Comparison of ENCODE assay signal across 11 cellular contexts in the genomic region with DNA sequence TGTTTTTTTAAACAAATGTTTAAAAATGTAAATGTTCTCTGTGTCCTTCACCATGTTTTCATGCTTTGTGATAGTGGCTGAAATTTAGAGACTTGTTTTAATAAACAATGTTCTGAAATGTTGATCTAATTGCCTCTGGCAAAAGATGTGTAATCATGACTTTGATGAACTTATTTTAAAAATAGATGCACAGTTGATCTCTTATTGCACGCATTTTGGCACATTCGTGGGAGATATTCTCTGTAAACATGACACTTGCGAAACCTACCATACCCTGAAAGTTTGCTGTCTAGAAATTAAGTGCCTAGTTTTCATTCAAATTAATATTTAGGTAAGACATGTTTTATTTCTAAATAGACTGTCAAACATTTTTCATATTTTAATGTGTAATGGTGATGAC.
DNase-seq lines count a peak whose midpoint lies in the region; ATAC-seq, FAIRE-seq and TF ChIP-seq lines count a peak whose summit lies in the region.
"Had no signal": no experiment of that assay in that cellular context is flagged by ENCODE, and none has a peak within 500 bp of the region (broad histone marks: within the 10 kb centered on the region; RNA-seq: fewer than 3 reads in every experiment).

No MANE protein-coding gene starts in this region.

- no peak overlapping the region for H2AFZ ChIP-seq in keratinocyte (ENCODE audit: control insufficient read depth, low read length)

- dilution Hi-C loops in keratinocyte (cut with MboI; ENCODE audit: extremely low pct_ligation_motif_present, low sequenced_read_pairs) = no loop called here

- H3K4me3 Mint-ChIP-seq in activated naive CD4-positive, alpha-beta T cell treated with anti-CD3 and anti-CD28 coated beads, Interleukin-2, amount 50 U/mL, for 24 hours = no peak overlapping the region
- no peak overlapping the region for H3K4me3 Mint-ChIP-seq in activated naive CD4-positive, alpha-beta T cell treated with anti-CD3 and anti-CD28 coated beads for 36 hours

- no peaks in the 10 kb centered on the region for H3K9me1 ChIP-seq in keratinocyte (ENCODE audit: control insufficient read depth, extremely low read depth, insufficient read depth, low read length)

- TF ChIP-seq POLR2A in Peyer's patch (IDR thresholded peaks at IDR 0.05) (no peak), transverse colon (IDR thresholded peaks at IDR 0.05) (no peak)

- H3K4me1 Mint-ChIP-seq in activated naive CD4-positive, alpha-beta T cell treated with anti-CD3 and anti-CD28 coated beads, Interleukin-2, amount 50 U/mL, for 24 hours = no peaks in the 10 kb centered on the region
- H3K4me1 Mint-ChIP-seq in activated naive CD4-positive, alpha-beta T cell treated with anti-CD3 and anti-CD28 coated beads for 36 hours (ENCODE audit: low read depth) = no peaks in the 10 kb centered on the region

- no peaks in the 10 kb centered on the region for H3K36me3 Mint-ChIP-seq in activated naive CD4-positive, alpha-beta T cell treated with anti-CD3 and anti-CD28 coated beads, Interleukin-2, amount 50 U/mL, for 24 hours
- H3K36me3 Mint-ChIP-seq in activated naive CD4-positive, alpha-beta T cell treated with anti-CD3 and anti-CD28 coated beads for 36 hours (ENCODE audit: low read depth) = no peaks in the 10 kb centered on the region

- H3K9ac ChIP-seq in keratinocyte (ENCODE audit: control insufficient read depth, extremely low read depth, insufficient read depth, low read length) = no peak overlapping the region

- FAIRE-seq in keratinocyte (lab: Jason Lieb, UNC) = no peak
- FAIRE-seq: urothelium cell line had no signal

- TF ChIP-seq EP300 in transverse colon (IDR thresholded peaks at IDR 0.05; ENCODE audit: low read depth) = no peak

- H3K79me2 ChIP-seq in keratinocyte (ENCODE audit: control insufficient read depth, insufficient read depth, low read length) = peaks cover 19% of the 10 kb centered on the region

- H3K4me3 ChIP-seq in Peyer's patch (no peak overlapping the region), keratinocyte (ENCODE audit: control insufficient read depth in 2 of 3, extremely low read depth in 1 of 3, insufficient read depth in 2 of 3, low read depth in 1 of 3, low read length in 3 of 3) (no peak overlapping the region), transverse colon (no peak overlapping the region)

- no peaks in the 10 kb centered on the region for H3K9me3 Mint-ChIP-seq in activated naive CD4-positive, alpha-beta T cell treated with anti-CD3 and anti-CD28 coated beads, Interleukin-2, amount 50 U/mL, for 24 hours
- H3K9me3 Mint-ChIP-seq in activated naive CD4-positive, alpha-beta T cell treated with anti-CD3 and anti-CD28 coated beads for 36 hours = no peaks in the 10 kb centered on the region
- H3K9me3 Mint-ChIP-seq: neural crest cell had no signal

- TF ChIP-seq CTCF in Peyer's patch (IDR thresholded peaks at IDR 0.05) (no peak), keratinocyte (optimal IDR thresholded peaks at IDR 0.05 in 1 of 3, IDR thresholded peaks at IDR 0.05 in 1 of 3, conservative IDR thresholded peaks at IDR 0.05 in 1 of 3; ENCODE audit: extremely low read depth in 1 of 3, insufficient read depth in 2 of 3, low read length in 3 of 3) (no peak), transverse colon (IDR thresholded peaks at IDR 0.05) (no peak)

- CTCF ChIA-PET in activated naive CD4-positive, alpha-beta T cell treated with anti-CD3 and anti-CD28 coated beads for 36 hours (lab: Charles Lee) = no interaction called here

- no peaks in the 10 kb centered on the region for H4K20me1 ChIP-seq in keratinocyte (ENCODE audit: control insufficient read depth, extremely low read depth, insufficient read depth, low read length)

- H3K9me3 ChIP-seq in Peyer's patch (no peaks in the 10 kb centered on the region), keratinocyte (ENCODE audit: control insufficient read depth, low read depth, low read length) (no peaks in the 10 kb centered on the region), transverse colon (no peaks in the 10 kb centered on the region)

- H3K27me3 ChIP-seq in Peyer's patch (no peaks in the 10 kb centered on the region), keratinocyte (ENCODE audit: control insufficient read depth, extremely low read depth, insufficient read depth, low read length) (no peaks in the 10 kb centered on the region), transverse colon (no peaks in the 10 kb centered on the region)

- peak overlapping the region; percentile 33 for H3K4me2 ChIP-seq in keratinocyte (ENCODE audit: control insufficient read depth, extremely low read depth, insufficient read depth, low read depth, low read length)

- H3K27me3 Mint-ChIP-seq in activated naive CD4-positive, alpha-beta T cell treated with anti-CD3 and anti-CD28 coated beads, Interleukin-2, amount 50 U/mL, for 24 hours = no peaks in the 10 kb centered on the region
- H3K27me3 Mint-ChIP-seq in activated naive CD4-positive, alpha-beta T cell treated with anti-CD3 and anti-CD28 coated beads for 36 hours (ENCODE audit: low read depth) = no peaks in the 10 kb centered on the region

- WGBS in transverse colon (ENCODE audit: low coverage in 1 of 2), 2 donors = 53 to 55% methylated on average over 3 of the region's 3 CpGs

- peak overlapping the region; percentile 30 for H3K27ac Mint-ChIP-seq in activated naive CD4-positive, alpha-beta T cell treated with anti-CD3 and anti-CD28 coated beads, Interleukin-2, amount 50 U/mL, for 24 hours
- H3K27ac Mint-ChIP-seq in activated naive CD4-positive, alpha-beta T cell treated with anti-CD3 and anti-CD28 coated beads for 36 hours = no peak overlapping the region

- H3K4me1 ChIP-seq in Peyer's patch = peaks cover 0 to 8% (median 2%) of the 10 kb centered on the region in 4 donors
- peaks cover 8% of the 10 kb centered on the region for H3K4me1 ChIP-seq in keratinocyte (ENCODE audit: control insufficient read depth, extremely low read depth, insufficient read depth, low read length)
- H3K4me1 ChIP-seq in transverse colon = peaks cover 0 to 36% (median 5%) of the 10 kb centered on the region in 4 donors

- in situ Hi-C loops in transverse colon (cut with MboI; ENCODE audit: low pct_ligation_motif_present in 1 of 4, low pct_unique_long_range_greater_than_20kb in 1 of 4, low sequenced_read_pairs in 3 of 4) = loop anchor here in 1 of 4 donors (25.0 kb wide), 1 partner anchor 97 kb away; no protein-coding TSS in a partner anchor

- H3K27ac ChIP-seq in Peyer's patch (peak overlapping the region in 3 of 4 donors; percentile 29 to 49 (median 32)), keratinocyte (ENCODE audit: control insufficient read depth, insufficient read depth, low read length) (no peak overlapping the region), transverse colon (peak overlapping the region; percentile 8 to 61 (median 48))

- no peak for ATAC-seq in GM21786 (IDR thresholded peaks at IDR 0.05; ENCODE audit: unreplicated experiment)

- H3K36me3 ChIP-seq in Peyer's patch (no peaks in the 10 kb centered on the region), keratinocyte (ENCODE audit: control insufficient read depth in 2 of 2, extremely low read depth in 1 of 2, insufficient read depth in 2 of 2, low read length in 2 of 2) (peaks cover 0 to 5% of the 10 kb centered on the region in 2 experiments), transverse colon (no peaks in the 10 kb centered on the region)

- intact Hi-C loops in activated naive CD4-positive, alpha-beta T cell treated with anti-CD3 and anti-CD28 coated beads for 36 hours (cut with micrococcal nuclease) = no loop called here
- intact Hi-C loops in transverse colon (cut with DNase I; ENCODE audit: low total_unique reads) = no loop called here

- DNase-seq in activated naive CD4-positive, alpha-beta T cell treated with anti-CD3 and anti-CD28 coated beads for 36 hours = no peak
- DNase-seq in Peyer's patch (no peak), keratinocyte (ENCODE audit: low read depth, low spot score) (no peak), transverse colon (no peak), NCI-H1417 (lab: John Stamatoyannopoulos, UW) (no peak), SK-N-DZ (ENCODE audit: low spot score) (no peak)
- DNase-seq: activated effector memory CD4-positive, alpha-beta T cell treated with anti-CD3 and anti-CD28 coated beads, Interleukin-2, amount 50 U/mL, for 16 hours had no signal
